9 cellular contexts compared by ENCODE assay signal in genomic region chr17:68733241-68734176, GRCh38.
DNase-seq lines count a peak whose midpoint lies in the region; ATAC-seq and TF ChIP-seq lines count a peak whose summit lies in the region.
"Had no signal": no experiment of that assay in that cellular context is flagged by ENCODE, and none has a peak within 500 bp of the region (broad histone marks: within the 10 kb centered on the region; RNA-seq: fewer than 3 reads in every experiment).

No MANE protein-coding gene starts in this region.

- 64% methylated on average over 4 of the region's 4 CpGs for WGBS in HUES64
- 37% methylated on average over 4 of the region's 4 CpGs for WGBS in right lobe of liver (ENCODE audit: insufficient coverage, low coverage, low lambda C conversion rate, missing lambda C conversion rate)

- H3K27ac ChIP-seq in HUES64 (ENCODE audit: low read depth, low read length) (peak overlapping the region; percentile 98), right lobe of liver (no peak overlapping the region), tibial artery (peak overlapping the region; percentile 25 to 30)
- H3K27ac ChIP-seq: neutrophil had no signal

- TF ChIP-seq CTCF in right lobe of liver (IDR thresholded peaks at IDR 0.05) = no peak
- TF ChIP-seq CTCF in tibial artery (IDR thresholded peaks at IDR 0.05) = no peak
- no peak for TF ChIP-seq CTCF in GM10248 (IDR thresholded peaks at IDR 0.05; ENCODE audit: control extremely low read depth, extremely low read depth, low read depth, missing control alignments)

- H3K4me3 ChIP-seq in HUES64 (ENCODE audit: low read length) (no peak overlapping the region), right lobe of liver (no peak overlapping the region), tibial artery (no peak overlapping the region)

- DNase-seq in right lobe of liver (no peak), tibial artery (peak; percentile 56 to 69), GM10248 (ENCODE audit: extremely low spot score) (no peak)
- DNase-seq: T-helper 17 cell had no signal

- intact Hi-C loops in right lobe of liver (cut with DNase I) = no loop called here
- intact Hi-C loops in tibial artery (cut with DNase I; ENCODE audit: low total_unique reads) = no loop called here

- peaks cover 38% of the 10 kb centered on the region for H3K4me1 ChIP-seq in HUES64 (ENCODE audit: insufficient read depth, low read length)
- H3K4me1 ChIP-seq in right lobe of liver = peaks cover 0 to 5% (median 0%) of the 10 kb centered on the region in 4 donors
- H3K4me1 ChIP-seq in tibial artery = peaks cover 0 to 26% (median 15%) of the 10 kb centered on the region in 4 donors

- H3K36me3 ChIP-seq in HUES64 (ENCODE audit: insufficient read depth, low read length) (no peaks in the 10 kb centered on the region), right lobe of liver (no peaks in the 10 kb centered on the region), tibial artery (no peaks in the 10 kb centered on the region)
- H3K36me3 ChIP-seq: neutrophil had no signal

- POLR2A ChIA-PET in GM10248 (lab: Yijun Ruan, JAX) = no interaction called here

- no peaks in the 10 kb centered on the region for H3K27me3 ChIP-seq in HUES64 (ENCODE audit: insufficient read depth, low read length)
- H3K27me3 ChIP-seq in right lobe of liver = no peaks in the 10 kb centered on the region
- H3K27me3 ChIP-seq in tibial artery = no peaks in the 10 kb centered on the region
- H3K27me3 ChIP-seq: neutrophil had no signal

- CTCF ChIA-PET in GM10248 (lab: Yijun Ruan, JAX) = no interaction called here

- ATAC-seq in esophagus mucosa (peak; percentile 43), right lobe of liver (peak; percentile 63 to 85 (median 71)), HG02588 (IDR thresholded peaks at IDR 0.05; ENCODE audit: unreplicated experiment) (no peak), GM21515 (IDR thresholded peaks at IDR 0.05; ENCODE audit: unreplicated experiment) (no peak)
- ATAC-seq: T-helper 17 cell had no signal

- peak overlapping the region; percentile 37; the same call in 1 of the 2 replicates for H3K9ac ChIP-seq in HUES64 (ENCODE audit: low read depth, low read length)

- no peak for TF ChIP-seq POLR2A in right lobe of liver (IDR thresholded peaks at IDR 0.05)

- peaks cover 15% of the 10 kb centered on the region; the same call in 1 of the 2 replicates for H3K9me3 ChIP-seq in HUES64 (ENCODE audit: insufficient read depth, low read depth, low read length)
- H3K9me3 ChIP-seq in right lobe of liver = no peaks in the 10 kb centered on the region
- H3K9me3 ChIP-seq in tibial artery = no peaks in the 10 kb centered on the region
- H3K9me3 ChIP-seq: neutrophil had no signal

Comparison
In these comparisons a context has a peak if more than half of its experiments do, and no peak if none do; other contexts are left out.
1. H3K27ac ChIP-seq: peak in HUES64 (single experiment) and tibial artery (2 of 2); none in right lobe of liver (0 of 3).
2. ATAC-seq: peak in esophagus mucosa (single experiment) and right lobe of liver (4 of 4); none in HG02588 (single experiment) and GM21515 (single experiment).
3. DNase-seq: peak in tibial artery (2 of 2); none in right lobe of liver (0 of 3) and GM10248 (single experiment).